In genomic region chr1:97427371-97427770, GRCh38 we compare ENCODE assay signal across 16 cellular contexts.
"Had no signal": no experiment of that assay in that cellular context is flagged by ENCODE, and none has a peak within 500 bp of the region (broad histone marks: within the 10 kb centered on the region; RNA-seq: fewer than 3 reads in every experiment).

No MANE protein-coding gene starts in this region.

- H3K9me3 Mint-ChIP-seq: activated CD8-positive, alpha-beta T cell treated with anti-CD3 and anti-CD28 coated beads for 36 hours; activated T-cell treated with anti-CD3 and anti-CD28 coated beads, Interleukin-2, amount 50 U/mL, for 4 hours; neural progenitor cell; WTC11 had no signal

- H3K27ac Mint-ChIP-seq: activated CD8-positive, alpha-beta T cell treated with anti-CD3 and anti-CD28 coated beads for 36 hours; activated naive CD8-positive, alpha-beta T cell; neural progenitor cell; WTC11 had no signal

- DNase-seq: activated CD4-positive, alpha-beta T cell treated with anti-CD3 and anti-CD28 coated beads for 48 hours; activated CD8-positive, alpha-beta T cell treated with anti-CD3 and anti-CD28 coated beads for 36 hours; activated effector memory CD4-positive, alpha-beta T cell treated with Interleukin-2 at 50 U/mL for 16 hours; activated T-cell treated with anti-CD3 and anti-CD28 coated beads, Interleukin-2, amount 50 U/mL, for 4 hours; amygdala; body of pancreas; caudate nucleus; colonic mucosa; left colon; stimulated activated CD4-positive, alpha-beta T cell treated with anti-CD3 and anti-CD28 coated beads, Interleukin-12 subunit alpha, Interleukin-12 subunit beta, amount 100 ng/mL, for 4 hours; stimulated activated CD4-positive, alpha-beta T cell treated with anti-CD3 and anti-CD28 coated beads, Interleukin-2, amount 100 ng/mL, for 24 hours; upper lobe of right lung had no signal

- H3K4me3 Mint-ChIP-seq: activated CD8-positive, alpha-beta T cell treated with anti-CD3 and anti-CD28 coated beads for 36 hours; activated naive CD8-positive, alpha-beta T cell; activated T-cell treated with anti-CD3 and anti-CD28 coated beads, Interleukin-2, amount 50 U/mL, for 4 hours; neural progenitor cell; WTC11 had no signal

- H3K27me3 Mint-ChIP-seq: activated CD8-positive, alpha-beta T cell treated with anti-CD3 and anti-CD28 coated beads for 36 hours; activated naive CD8-positive, alpha-beta T cell had no signal

- H3K36me3 Mint-ChIP-seq: neural progenitor cell, WTC11 had no signal

- ATAC-seq: activated CD8-positive, alpha-beta T cell treated with anti-CD3 and anti-CD28 coated beads for 36 hours; activated T-cell treated with anti-CD3 and anti-CD28 coated beads, Interleukin-2, amount 50 U/mL, for 4 hours; body of pancreas; esophagus mucosa; left colon; upper lobe of right lung; WTC11 had no signal
